25 cellular contexts compared by ENCODE assay signal in the genomic region with DNA sequence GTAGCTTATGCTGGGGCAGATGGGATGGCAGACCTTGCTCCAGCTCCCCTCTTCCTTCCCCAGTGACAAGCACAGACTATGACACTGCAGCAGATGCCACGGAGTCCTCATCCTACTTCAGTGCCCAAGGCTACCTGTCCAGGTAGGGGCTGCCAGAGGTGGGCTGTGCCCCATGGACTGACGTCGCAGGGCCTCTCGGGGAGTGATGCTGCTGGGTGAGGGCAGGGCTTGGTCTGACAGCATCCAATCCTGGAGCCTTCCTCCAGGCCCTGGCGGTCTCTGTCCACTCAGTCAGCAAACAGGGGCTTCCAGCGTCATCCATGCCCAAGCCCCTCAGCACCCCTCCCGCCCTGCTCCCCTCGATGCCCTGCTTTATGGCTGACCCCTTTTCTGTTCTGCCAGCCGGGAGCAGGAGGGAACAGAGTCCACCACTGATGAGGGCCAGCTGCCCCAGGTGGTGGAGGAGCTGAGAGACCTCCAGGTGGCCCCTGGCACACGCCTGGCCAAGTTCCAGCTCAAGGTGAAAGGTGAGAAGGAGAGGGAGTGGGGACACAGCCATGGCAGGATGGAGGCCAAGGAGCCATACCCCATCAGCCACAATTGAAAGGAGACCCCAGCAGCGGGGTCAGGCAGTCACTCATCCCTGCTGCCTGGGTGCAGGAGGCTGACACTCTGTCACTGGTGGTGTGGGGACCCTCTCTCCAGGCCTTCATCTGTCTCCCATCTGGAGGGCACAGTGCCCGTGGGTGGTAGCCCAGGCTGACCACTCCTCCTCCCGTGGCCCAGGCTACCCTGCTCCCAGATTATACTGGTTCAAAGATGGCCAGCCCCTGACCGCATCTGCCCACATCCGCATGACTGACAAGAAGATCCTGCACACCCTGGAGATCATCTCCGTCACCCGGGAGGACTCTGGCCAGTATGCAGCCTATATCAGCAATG.
DNase-seq lines count a peak whose midpoint lies in the region; ATAC-seq and TF ChIP-seq lines count a peak whose summit lies in the region.
"Had no signal": no experiment of that assay in that cellular context is flagged by ENCODE, and none has a peak within 500 bp of the region (broad histone marks: within the 10 kb centered on the region; RNA-seq: fewer than 3 reads in every experiment).

No MANE protein-coding gene starts in this region.

- TF ChIP-seq POLR2A in suprapubic skin (IDR thresholded peaks at IDR 0.05) = no peak

- TF ChIP-seq CTCF in coronary artery (IDR thresholded peaks at IDR 0.05) = no peak
- TF ChIP-seq CTCF in suprapubic skin (IDR thresholded peaks at IDR 0.05) = no peak

- intact Hi-C loops in Right ventricle myocardium superior (cut with DNase I) (no loop called here), left cardiac atrium (cut with DNase I) (no loop called here)

- no peak overlapping the region for H3K4me3 Mint-ChIP-seq in natural killer cell treated with Interleukin-12 subunit alpha and Interleukin-12 subunit beta and Interleukin-15 and Interleukin-18, amount 100 ng/mL, for 72 hours
- H3K4me3 Mint-ChIP-seq: activated T-helper 17 cell treated with anti-CD3 and anti-CD28 coated beads, Interleukin-2, amount 50 U/mL, for 72 hours; brain; neural crest cell; T-cell had no signal

- no peak for TF ChIP-seq EP300 in suprapubic skin (IDR thresholded peaks at IDR 0.05)

- no peaks in the 10 kb centered on the region for H3K4me1 Mint-ChIP-seq in natural killer cell treated with Interleukin-12 subunit alpha and Interleukin-12 subunit beta and Interleukin-15 and Interleukin-18, amount 100 ng/mL, for 72 hours (ENCODE audit: low read depth in 2 of 2)
- H3K4me1 Mint-ChIP-seq: activated T-helper 17 cell treated with anti-CD3 and anti-CD28 coated beads, Interleukin-2, amount 50 U/mL, for 72 hours; brain; neural crest cell had no signal

- no peak overlapping the region for H3K27ac ChIP-seq in coronary artery
- no peak overlapping the region for H3K27ac ChIP-seq in suprapubic skin
- H3K27ac ChIP-seq: SJCRH30, thoracic aorta had no signal

- peak; percentile 27 for DNase-seq in Right ventricle myocardium superior
- no peak for DNase-seq in left cardiac atrium
- peak; percentile 71 for DNase-seq in coronary artery (ENCODE audit: low spot score)
- DNase-seq in natural killer cell treated with Interleukin-12 subunit alpha and Interleukin-12 subunit beta and Interleukin-15 and Interleukin-18, amount 100 ng/mL, for 72 hours (ENCODE audit: low spot score) = peak; percentile 49
- DNase-seq in suprapubic skin (ENCODE audit: low spot score in 2 of 2) = peak; percentile 43 to 60
- no peak for DNase-seq in SW480 (ENCODE audit: low spot score)
- DNase-seq: activated CD4-positive, alpha-beta T cell treated with anti-CD3 and anti-CD28 coated beads for 4 hours; C1 segment of cervical spinal cord; DMS79 treated with DMSO at 0.1 percent for 48 hours; Karpas-422; MV-4-11; NCI-H2171 treated with DMSO at 0.1 percent for 48 hours; NCI-H524 treated with DMSO at 0.1 percent for 48 hours; NK-92 treated with Interleukin-12 subunit alpha and Interleukin-12 subunit beta, amount 100 ng/mL, for 24 hours; SJCRH30; stimulated activated CD4-positive, alpha-beta T cell treated with anti-CD3 and anti-CD28 coated beads, Interleukin-4, amount 100 ng/mL, for 4 hours; stimulated activated naive CD4-positive, alpha-beta T cell had no signal

- H3K36me3 ChIP-seq in suprapubic skin = peaks cover 8% of the 10 kb centered on the region
- H3K36me3 ChIP-seq: HAP-1, SJCRH30, thoracic aorta had no signal

- H3K27me3 Mint-ChIP-seq in natural killer cell treated with Interleukin-12 subunit alpha and Interleukin-12 subunit beta and Interleukin-15 and Interleukin-18, amount 100 ng/mL, for 72 hours = no peaks in the 10 kb centered on the region
- H3K27me3 Mint-ChIP-seq: activated T-helper 17 cell treated with anti-CD3 and anti-CD28 coated beads, Interleukin-2, amount 50 U/mL, for 72 hours; brain; T-cell had no signal

- no peak overlapping the region for H3K27ac Mint-ChIP-seq in natural killer cell treated with Interleukin-12 subunit alpha and Interleukin-12 subunit beta and Interleukin-15 and Interleukin-18, amount 100 ng/mL, for 72 hours
- H3K27ac Mint-ChIP-seq: activated T-helper 17 cell treated with anti-CD3 and anti-CD28 coated beads, Interleukin-2, amount 50 U/mL, for 72 hours; brain; T-cell had no signal

- 86% methylated on average over 5 of the region's 17 CpGs for WGBS in suprapubic skin

- H3K27me3 ChIP-seq in suprapubic skin = no peaks in the 10 kb centered on the region
- H3K27me3 ChIP-seq: SJCRH30 had no signal

- no peaks in the 10 kb centered on the region for H3K9me3 ChIP-seq in suprapubic skin
- H3K9me3 ChIP-seq: HAP-1, SJCRH30, thoracic aorta had no signal

- H3K9me3 Mint-ChIP-seq in natural killer cell treated with Interleukin-12 subunit alpha and Interleukin-12 subunit beta and Interleukin-15 and Interleukin-18, amount 100 ng/mL, for 72 hours = no peaks in the 10 kb centered on the region
- H3K9me3 Mint-ChIP-seq: activated T-helper 17 cell treated with anti-CD3 and anti-CD28 coated beads, Interleukin-2, amount 50 U/mL, for 72 hours; brain; neural crest cell; T-cell had no signal

- H3K36me3 Mint-ChIP-seq in natural killer cell treated with Interleukin-12 subunit alpha and Interleukin-12 subunit beta and Interleukin-15 and Interleukin-18, amount 100 ng/mL, for 72 hours = no peaks in the 10 kb centered on the region

- H3K4me1 ChIP-seq in suprapubic skin = no peaks in the 10 kb centered on the region
- H3K4me1 ChIP-seq: HAP-1, SJCRH30 had no signal

- H3K4me3 ChIP-seq in coronary artery (no peak overlapping the region), suprapubic skin (no peak overlapping the region)
- H3K4me3 ChIP-seq: HAP-1, SJCRH30, thoracic aorta had no signal

- ATAC-seq in Right ventricle myocardium superior (ENCODE audit: poor library complexity) = no peak
- no peak for ATAC-seq in left cardiac atrium
- ATAC-seq in natural killer cell treated with Interleukin-12 subunit alpha and Interleukin-12 subunit beta and Interleukin-15 and Interleukin-18, amount 100 ng/mL, for 72 hours = no peak
- ATAC-seq in GM18861 (IDR thresholded peaks at IDR 0.05; ENCODE audit: unreplicated experiment) = no peak
- ATAC-seq in GM21786 (IDR thresholded peaks at IDR 0.05; ENCODE audit: unreplicated experiment) = no peak
- ATAC-seq: activated T-helper 17 cell treated with anti-CD3 and anti-CD28 coated beads, Interleukin-2, amount 50 U/mL, for 72 hours; T-cell had no signal

Comparison
In these comparisons a context has a peak if more than half of its experiments do, and no peak if none do; other contexts are left out.
1. DNase-seq: peak in Right ventricle myocardium superior (single experiment), coronary artery (single experiment), natural killer cell treated with Interleukin-12 subunit alpha and Interleukin-12 subunit beta and Interleukin-15 and Interleukin-18, amount 100 ng/mL, for 72 hours (single experiment) and suprapubic skin (2 of 2); none in left cardiac atrium (single experiment) and SW480 (single experiment).